In genomic region chr15:90839187-90840071, GRCh38 we compare ENCODE assay signal across 8 cellular contexts. TPM values are rescaled to one million over a fixed set of nuclear protein-coding genes. Genes with fewer than 3 reads are reported as not detected.
A peak's percentile ranks its signal among the peaks of the same experiment; 100 is the strongest.
DNase-seq lines count a peak whose midpoint lies in the region; ATAC-seq, FAIRE-seq and TF ChIP-seq lines count a peak whose summit lies in the region.

No MANE protein-coding gene starts in this region.

- H4K20me1 ChIP-seq in OCI-LY7 (ENCODE audit: insufficient read depth, low read length), result no peaks in the 10 kb centered on the region
- H4K20me1 ChIP-seq in neural progenitor cell (ENCODE audit: low read depth), result no peaks in the 10 kb centered on the region

- H3K9ac ChIP-seq in endodermal cell (ENCODE audit: extremely low read depth, low read length, poor library complexity, severe bottlenecking) (no peak overlapping the region), neural progenitor cell (no peak overlapping the region)

- H3K9me3 Mint-ChIP-seq in endodermal cell (no peaks in the 10 kb centered on the region), neural progenitor cell (no peaks in the 10 kb centered on the region)

- H3K9me2 ChIP-seq in OCI-LY7 (ENCODE audit: insufficient read depth, low read length), result no peaks in the 10 kb centered on the region

- peak overlapping the region; percentile 73 for H3K4me2 ChIP-seq in OCI-LY7 (ENCODE audit: low read length)
- H3K4me2 ChIP-seq in neural progenitor cell, result peak overlapping the region; percentile 56

- H3K27ac Mint-ChIP-seq in endodermal cell (peak overlapping the region; percentile 78), neural progenitor cell (peak overlapping the region; percentile 65)

- no peaks in the 10 kb centered on the region for H3K9me3 ChIP-seq in OCI-LY7 (ENCODE audit: low read length)
- no peaks in the 10 kb centered on the region for H3K9me3 ChIP-seq in endodermal cell (ENCODE audit: control insufficient read depth, low read length)
- no peaks in the 10 kb centered on the region for H3K9me3 ChIP-seq in neural progenitor cell (ENCODE audit: low read depth)

- H3K79me2 ChIP-seq in OCI-LY7 (ENCODE audit: insufficient read depth, low read depth, low read length) (no peaks in the 10 kb centered on the region), neural progenitor cell (ENCODE audit: low read depth) (no peaks in the 10 kb centered on the region)

- peaks cover 30% of the 10 kb centered on the region for H3F3A ChIP-seq in neural progenitor cell (ENCODE audit: low read depth)

- WGBS in endodermal cell (ENCODE audit: insufficient coverage in 1 of 2, insufficient read length in 1 of 2), 2 experiments, result 35 to 54% methylated on average over 8 to 19 of the region's 19 CpGs

- POLR2A ChIA-PET in OCI-LY7 (lab: Charles Lee), result interaction anchor here (0.6 to 1.8 kb wide), 18 partner anchors 12 to 541 kb away, joined by 3 to 15 read pairs (median 6); partner anchors contain the start of genes BLM and HDDC3

- H3K4me1 ChIP-seq in OCI-LY7 (ENCODE audit: insufficient read depth, low read length, poor library complexity, severe bottlenecking) (peaks cover 36% of the 10 kb centered on the region), endodermal cell (ENCODE audit: control insufficient read depth, insufficient read depth, low read length) (peaks cover 5% of the 10 kb centered on the region), neural progenitor cell (peaks cover 24% of the 10 kb centered on the region)

- H3K27me3 Mint-ChIP-seq in endodermal cell (ENCODE audit: insufficient read depth) (no peaks in the 10 kb centered on the region), neural progenitor cell (ENCODE audit: insufficient read depth, low read depth) (peaks cover 9% of the 10 kb centered on the region)

- H3K27me3 ChIP-seq in endodermal cell (ENCODE audit: control insufficient read depth, insufficient read depth, low read length, poor library complexity, severe bottlenecking), result no peaks in the 10 kb centered on the region
- no peaks in the 10 kb centered on the region for H3K27me3 ChIP-seq in neural progenitor cell

- H3K4me3 ChIP-seq in OCI-LY7 (ENCODE audit: low read depth, low read length, poor library complexity, severe bottlenecking), result peak overlapping the region; percentile 69
- no peak overlapping the region for H3K4me3 ChIP-seq in endodermal cell (ENCODE audit: low read length)
- H3K4me3 ChIP-seq in neural progenitor cell, result peak overlapping the region; percentile 8

- no peak overlapping the region for H3K4me3 Mint-ChIP-seq in endodermal cell
- H3K4me3 Mint-ChIP-seq in neural progenitor cell, result peak overlapping the region; percentile 68

- ATAC-seq in GM18519 (IDR thresholded peaks at IDR 0.05; ENCODE audit: low FRiP score, unreplicated experiment) (peak; percentile 87), HG03060 (IDR thresholded peaks at IDR 0.05; ENCODE audit: low read depth, unreplicated experiment) (peak; percentile 53)

- no peak for FAIRE-seq in HTR-8/SVneo (lab: Jason Lieb, UNC)

- peak overlapping the region; percentile 87 for H2AFZ ChIP-seq in OCI-LY7 (ENCODE audit: low read length)
- peak overlapping the region; percentile 38 for H2AFZ ChIP-seq in neural progenitor cell (replicated peaks)

- H3K36me3 ChIP-seq in OCI-LY7 (ENCODE audit: insufficient read depth, low read length) (no peaks in the 10 kb centered on the region), endodermal cell (ENCODE audit: control insufficient read depth, insufficient read depth, low read length) (no peaks in the 10 kb centered on the region), neural progenitor cell (no peaks in the 10 kb centered on the region)

- H3K4me1 Mint-ChIP-seq in endodermal cell, result peaks cover 18% of the 10 kb centered on the region
- H3K4me1 Mint-ChIP-seq in neural progenitor cell, result peaks cover 39% of the 10 kb centered on the region

- no peak for TF ChIP-seq CTCF in OCI-LY7 (conservative IDR thresholded peaks at IDR 0.05; ENCODE audit: low read length)
- TF ChIP-seq CTCF in endodermal cell (conservative IDR thresholded peaks at IDR 0.05), result no peak
- TF ChIP-seq CTCF in neural progenitor cell (IDR thresholded peaks at IDR 0.05), result no peak

- H3K27ac ChIP-seq in OCI-LY7 (ENCODE audit: low read depth, low read length, poor library complexity, severe bottlenecking), result peak overlapping the region; percentile 36
- H3K27ac ChIP-seq in endodermal cell (ENCODE audit: low read depth, low read length), result no peak overlapping the region
- H3K27ac ChIP-seq in neural progenitor cell, result no peak overlapping the region

- CTCF ChIA-PET in OCI-LY7 (lab: Charles Lee; ENCODE audit: unreplicated experiment), result interaction anchor here (0.6 to 1.9 kb wide), 9 partner anchors 10 to 193 kb away, joined by 3 to 18 read pairs (median 4); no protein-coding TSS in a partner anchor

- H3K36me3 Mint-ChIP-seq in endodermal cell (ENCODE audit: low read depth), result no peaks in the 10 kb centered on the region
- no peaks in the 10 kb centered on the region for H3K36me3 Mint-ChIP-seq in neural progenitor cell

- DNase-seq in A172 (ENCODE audit: low spot score) (peak; percentile 41), OCI-LY7 (ENCODE audit: low spot score) (peak; percentile 86), endodermal cell (peak; percentile 88), neural progenitor cell (ENCODE audit: low spot score) (peak; percentile 79), NCI-H2171 (lab: John Stamatoyannopoulos, UW) (no peak), HTR-8/SVneo (ENCODE audit: insufficient read length, low spot score) (no peak)

- no TSS peak for BruUV-seq in OCI-LY7 (replicated peaks; lab: Mats Ljungman, UMichigan)

- intact Hi-C loops in OCI-LY7 (cut with micrococcal nuclease; ENCODE audit: unreplicated experiment), result no loop called here

RNA-seq across cellular contexts. Expression of gene FURIN, which starts 29.0 kb away (rescaled TPM):
- total RNA-seq in A172 (2014; rRNA removed; shearing (Covaris generic)), result 56.1 and 60.0 TPM in 2 replicates
- total RNA-seq in OCI-LY7 (2014; rRNA removed; shearing (Covaris generic)), result 2.1 and 4.9 TPM in 2 replicates
- 7.4 and 10.3 TPM in 2 replicates for total RNA-seq in OCI-LY7 (2022)
- 100 to 1,000 TPM in 1 of 2 donors, 10 to 100 TPM in 1; 96.3 to 108 TPM for total RNA-seq in endodermal cell
- polyA plus RNA-seq in endodermal cell (2013, experiment 1 of 2), result 25.2 TPM
- polyA plus RNA-seq in endodermal cell (2013, experiment 2 of 2), result 29.1 TPM
- total RNA-seq in neural progenitor cell (ENCODE audit: low replicate concordance), result 8.3 and 18.8 TPM in 2 replicates

RNA-seq across cellular contexts. Expression of gene FES, which starts 44.9 kb away (rescaled TPM):
- total RNA-seq in A172 (2014; rRNA removed; shearing (Covaris generic)), result 0.12 and 0.14 TPM in 2 replicates
- 3.3 and 4.7 TPM in 2 replicates for total RNA-seq in OCI-LY7 (2014; rRNA removed; shearing (Covaris generic))
- 3.0 and 3.2 TPM in 2 replicates for total RNA-seq in OCI-LY7 (2022)
- 10 to 100 TPM; 25.9 to 29.9 TPM for total RNA-seq in endodermal cell
- 6.0 TPM for polyA plus RNA-seq in endodermal cell (2013, experiment 1 of 2)
- polyA plus RNA-seq in endodermal cell (2013, experiment 2 of 2), result 4.3 TPM
- total RNA-seq in neural progenitor cell (ENCODE audit: low replicate concordance), result 11.7 and 14.1 TPM in 2 replicates

Comparison
In these comparisons a context has a peak if more than half of its experiments do, and no peak if none do; other contexts are left out.
1. DNase-seq: peak in A172 (single experiment), OCI-LY7 (single experiment), endodermal cell (single experiment) and neural progenitor cell (single experiment); none in NCI-H2171 (single experiment) and HTR-8/SVneo (single experiment).